Comparison of ENCODE assay signal across 4 cellular contexts in genomic region chr20:36695467-36695866, GRCh38. TPM values are rescaled to one million over a fixed set of nuclear protein-coding genes. Genes with fewer than 3 reads are reported as not detected.
"Had no signal": no experiment of that assay in that cellular context is flagged by ENCODE, and none has a peak within 500 bp of the region (broad histone marks: within the 10 kb centered on the region; RNA-seq: fewer than 3 reads in every experiment).

No MANE protein-coding gene starts in this region.

RNA-seq across cellular contexts. Expression of gene SLA2, which starts 49.5 kb away (rescaled TPM):
- total RNA-seq: HT-29, HT1080, IMR-90 had no signal
- polyA plus RNA-seq: K562 had no signal
